ENCODE assay signal across 16 cellular contexts in genomic region chr20:24303393-24303792, GRCh38.
DNase-seq lines count a peak whose midpoint lies in the region; ATAC-seq and TF ChIP-seq lines count a peak whose summit lies in the region.
"Had no signal": no experiment of that assay in that cellular context is flagged by ENCODE, and none has a peak within 500 bp of the region (broad histone marks: within the 10 kb centered on the region; RNA-seq: fewer than 3 reads in every experiment).

No MANE protein-coding gene starts in this region.

- no peak overlapping the region for H2AFZ ChIP-seq in DND-41 (ENCODE audit: low read depth, low read length)

- WGBS in stomach, 5 donors, result 71 to 81% (median 76%) methylated on average over 7 of the region's 7 CpGs

- H3K27me3 ChIP-seq in A673 (replicated peaks; ENCODE audit: insufficient read depth, low read depth, low read length, poor library complexity) (no peaks in the 10 kb centered on the region), DND-41 (ENCODE audit: insufficient read depth, low read length, poor library complexity) (no peaks in the 10 kb centered on the region), stomach (peaks cover 0 to 10% (median 0%) of the 10 kb centered on the region in 3 donors)
- H3K27me3 ChIP-seq: colonic mucosa had no signal

- H4K20me1 ChIP-seq in DND-41 (ENCODE audit: insufficient read depth, low read length), result no peaks in the 10 kb centered on the region

- H3K4me3 ChIP-seq in A673 (ENCODE audit: low read depth, low read length, poor library complexity, severe bottlenecking) (no peak overlapping the region), DND-41 (ENCODE audit: low read depth in 1 of 2, low read length in 2 of 2) (no peak overlapping the region), stomach (no peak overlapping the region)
- H3K4me3 ChIP-seq: colonic mucosa had no signal

- H3K9ac ChIP-seq in DND-41 (ENCODE audit: low read depth, low read length), result no peak overlapping the region

- H3K36me3 ChIP-seq in A673 (ENCODE audit: insufficient read depth, low read length, poor library complexity, severe bottlenecking) (no peaks in the 10 kb centered on the region), DND-41 (ENCODE audit: insufficient read depth, low read length) (no peaks in the 10 kb centered on the region), stomach (no peaks in the 10 kb centered on the region)
- H3K36me3 ChIP-seq: colonic mucosa had no signal

- H3K4me1 ChIP-seq in A673 (ENCODE audit: insufficient read depth, low read length, poor library complexity, severe bottlenecking), result no peaks in the 10 kb centered on the region
- H3K4me1 ChIP-seq in DND-41 (ENCODE audit: insufficient read depth, low read length), result no peaks in the 10 kb centered on the region
- no peaks in the 10 kb centered on the region for H3K4me1 ChIP-seq in stomach
- H3K4me1 ChIP-seq: colonic mucosa had no signal

- ATAC-seq in DND-41 (ENCODE audit: insufficient read depth, low read depth) (no peak), HG03039 (IDR thresholded peaks at IDR 0.05; ENCODE audit: unreplicated experiment) (no peak)
- ATAC-seq: activated naive CD4-positive, alpha-beta T cell treated with anti-CD3 and anti-CD28 coated beads, Interleukin-2, amount 50 U/mL, for 72 hours; left colon; natural killer cell had no signal

- POLR2A ChIA-PET in A673 (lab: Charles Lee; ENCODE audit: low non-redundant PET), result no interaction called here

- TF ChIP-seq CTCF in A673 (conservative IDR thresholded peaks at IDR 0.05; ENCODE audit: low read depth, low read length) (0 out of 2 replicates have a peak, but pooled peaks have one; percentile 28), DND-41 (IDR thresholded peaks at IDR 0.05; ENCODE audit: borderline replicate concordance, extremely low read depth, low read length, poor library complexity, severe bottlenecking) (peak; percentile 51), GM20000 (IDR thresholded peaks at IDR 0.05; ENCODE audit: extremely low read depth, missing control alignments) (no peak), stomach (IDR thresholded peaks at IDR 0.05) (no peak)

- intact Hi-C loops in A673 (cut with micrococcal nuclease; ENCODE audit: unreplicated experiment), result no loop called here
- intact Hi-C loops in stomach (cut with DNase I; ENCODE audit: low total_unique reads), result no loop called here

- H3K27ac ChIP-seq in A673 (ENCODE audit: low read depth, low read length, poor library complexity, severe bottlenecking), result no peak overlapping the region
- H3K27ac ChIP-seq in DND-41 (ENCODE audit: low read length), result no peak overlapping the region
- no peak overlapping the region for H3K27ac ChIP-seq in stomach
- H3K27ac ChIP-seq: colonic mucosa had no signal

- CTCF ChIA-PET in A673 (lab: Charles Lee), result no interaction called here

- no TSS peak for BruUV-seq in A673 (replicated peaks; lab: Mats Ljungman, UMichigan)

- H3K9me3 ChIP-seq in A673 (ENCODE audit: low read depth, low read length, poor library complexity, severe bottlenecking), result no peaks in the 10 kb centered on the region
- no peaks in the 10 kb centered on the region for H3K9me3 ChIP-seq in DND-41 (ENCODE audit: insufficient read depth, low read length, severe bottlenecking)
- H3K9me3 ChIP-seq in stomach, result no peaks in the 10 kb centered on the region
- H3K9me3 ChIP-seq: colonic mucosa had no signal

- no peak overlapping the region for H3K4me2 ChIP-seq in DND-41 (ENCODE audit: insufficient read depth, low read length)

- DNase-seq in A673 (ENCODE audit: low spot score) (peak; percentile 12), DND-41 (no peak), RPMI7951 (ENCODE audit: low read depth) (peak; percentile 71), globus pallidus (ENCODE audit: low spot score) (peak; percentile 67), GM20000 (ENCODE audit: low spot score) (no peak), stomach (no peak)
- no peak for DNase-seq in activated effector memory CD4-positive, alpha-beta T cell treated with Interleukin-2 at 50 U/mL for 16 hours
- DNase-seq: activated CD8-positive, alpha-beta memory T cell treated with anti-CD3 and anti-CD28 coated beads for 24 hours; colonic mucosa; foreskin melanocyte; left colon; natural killer cell; NCI-H1436 treated with DMSO at 0.1 percent for 48 hours; OCI-M1 had no signal

- no peak for TF ChIP-seq POLR2A in stomach (IDR thresholded peaks at IDR 0.05)

- no peak for TF ChIP-seq EP300 in stomach (IDR thresholded peaks at IDR 0.05)

- no peaks in the 10 kb centered on the region for H3K79me2 ChIP-seq in DND-41 (ENCODE audit: insufficient read depth, low read length)

Comparison
In these comparisons a context has a peak if more than half of its experiments do, and no peak if none do; other contexts are left out.
1. DNase-seq: peak in A673 (single experiment), RPMI7951 (single experiment) and globus pallidus (single experiment); none in DND-41 (single experiment), activated effector memory CD4-positive, alpha-beta T cell treated with Interleukin-2 at 50 U/mL for 16 hours (single experiment), GM20000 (single experiment) and stomach (single experiment).
2. CTCF ChIP-seq: peak in A673 (single experiment) and DND-41 (single experiment); none in GM20000 (single experiment) and stomach (0 of 7).